14 cellular contexts compared by ENCODE assay signal in genomic region chr1:58874327-58874726, GRCh38.
DNase-seq lines count a peak whose midpoint lies in the region; ATAC-seq, FAIRE-seq and TF ChIP-seq lines count a peak whose summit lies in the region.
"Had no signal": no experiment of that assay in that cellular context is flagged by ENCODE, and none has a peak within 500 bp of the region (broad histone marks: within the 10 kb centered on the region; RNA-seq: fewer than 3 reads in every experiment).

No MANE protein-coding gene starts in this region.

- H3K4me1 ChIP-seq in HepG2 (ENCODE audit: insufficient read depth, low read length): peaks cover 54% of the 10 kb centered on the region
- H3K4me1 ChIP-seq in right lobe of liver: no peaks in the 10 kb centered on the region
- peaks cover 5 to 24% (median 14%) of the 10 kb centered on the region in 3 donors for H3K4me1 ChIP-seq in gastroesophageal sphincter
- H3K4me1 ChIP-seq in neuronal stem cell (ENCODE audit: control insufficient read depth in 2 of 2, insufficient read depth in 1 of 2, low read depth in 1 of 2, low read length in 2 of 2): peaks cover 10 to 11% of the 10 kb centered on the region in 2 donors

- in situ Hi-C loops in HepG2 (cut with HindIII; ENCODE audit: extremely low pct_ligation_motif_present, low pct_unique_long_range_greater_than_20kb): no loop called here

- H2BK120ac ChIP-seq in neuronal stem cell (ENCODE audit: low read depth, low read length): no peak overlapping the region

- H2BK15ac ChIP-seq in neuronal stem cell (ENCODE audit: low read length): no peak overlapping the region

- H3K23ac ChIP-seq in neuronal stem cell (ENCODE audit: low read depth, low read length, poor library complexity): no peak overlapping the region

- H2AK5ac ChIP-seq in neuronal stem cell (ENCODE audit: low read depth, low read length): no peak overlapping the region

- H3K4me3 Mint-ChIP-seq in T-cell: no peak overlapping the region

- intact Hi-C loops in HepG2 (cut with micrococcal nuclease; ENCODE audit: unreplicated experiment): no loop called here
- intact Hi-C loops in right lobe of liver (cut with DNase I): no loop called here

- H3K4me2 ChIP-seq in HepG2 (ENCODE audit: low read depth, low read length) (peak overlapping the region; percentile 75), neuronal stem cell (ENCODE audit: insufficient read depth, low read length, poor library complexity, severe bottlenecking) (peak overlapping the region; percentile 43)

- H4K91ac ChIP-seq in neuronal stem cell (ENCODE audit: low read depth, low read length, poor library complexity): no peak overlapping the region

- no peak for TF ChIP-seq RAD21 in HepG2 (CRISPR knock-in tag; IDR thresholded peaks at IDR 0.05)

- TF ChIP-seq CTCF in HepG2 (CRISPR knock-in tag; IDR thresholded peaks at IDR 0.05) (no peak), right lobe of liver (IDR thresholded peaks at IDR 0.05) (no peak), gastroesophageal sphincter (IDR thresholded peaks at IDR 0.05) (no peak)

- no peaks in the 10 kb centered on the region for H3K27me3 ChIP-seq in HepG2 (ENCODE audit: control insufficient read depth in 1 of 2, insufficient read depth in 2 of 2, low read length in 2 of 2)
- H3K27me3 ChIP-seq in right lobe of liver: no peaks in the 10 kb centered on the region
- H3K27me3 ChIP-seq in gastroesophageal sphincter: no peaks in the 10 kb centered on the region
- H3K27me3 ChIP-seq in neuronal stem cell (ENCODE audit: control insufficient read depth in 3 of 3, insufficient read depth in 3 of 3, low read depth in 1 of 3, low read length in 3 of 3): no peaks in the 10 kb centered on the region

- H2AFZ ChIP-seq in HepG2 (ENCODE audit: low read length) (no peak overlapping the region), neuronal stem cell (ENCODE audit: low read length) (peak overlapping the region; percentile 79)

- H3K4me3 ChIP-seq in HepG2 (replicated peaks in 1 of 3; ENCODE audit: insufficient read depth in 1 of 3, low read depth in 2 of 3, low read length in 3 of 3) (peak overlapping the region; percentile 10 to 59 (median 25); a peak in 5 of 6 replicates), right lobe of liver (no peak overlapping the region), gastroesophageal sphincter (no peak overlapping the region), neuronal stem cell (ENCODE audit: low read length in 2 of 2) (no peak overlapping the region)
- H3K4me3 ChIP-seq: mucosa of descending colon had no signal

- no peak overlapping the region for H4K8ac ChIP-seq in neuronal stem cell (ENCODE audit: low read depth, low read length)

- peaks cover 0 to 6% of the 10 kb centered on the region in 2 donors for H3K27me3 Mint-ChIP-seq in T-cell

- H3K14ac ChIP-seq in neuronal stem cell (ENCODE audit: low read length): no peak overlapping the region

- H3K79me1 ChIP-seq in neuronal stem cell (ENCODE audit: low read depth, low read length): no peaks in the 10 kb centered on the region

- TF ChIP-seq EP300 in HepG2 (IDR thresholded peaks at IDR 0.05; ENCODE audit: low read depth in 2 of 2, low read length in 2 of 2): no peak
- no peak for TF ChIP-seq EP300 in HepG2 (CRISPR knock-in tag; IDR thresholded peaks at IDR 0.05; ENCODE audit: borderline replicate concordance)
- TF ChIP-seq EP300 in gastroesophageal sphincter (IDR thresholded peaks at IDR 0.05): no peak

- no peaks in the 10 kb centered on the region for H3K79me2 ChIP-seq in HepG2 (ENCODE audit: insufficient read depth, low read length)

- ATAC-seq in HepG2 (peak; percentile 36), right lobe of liver (no peak), gastroesophageal sphincter (no peak), T-cell (replicated peaks in 1 of 4) (no peak)

- no TSS peak for BruUV-seq in HepG2 (replicated peaks; lab: Mats Ljungman, UMichigan)

- H3K9me3 Mint-ChIP-seq in T-cell: no peaks in the 10 kb centered on the region

- POLR2A ChIA-PET in HepG2 (lab: Yijun Ruan, JAX) (interaction anchor here (1.5 kb wide), 1 partner anchor 9 kb away, joined by 3 read pairs; no protein-coding TSS in a partner anchor), T-cell (lab: Charles Lee) (no interaction called here)

- no peaks in the 10 kb centered on the region for H3K4me1 Mint-ChIP-seq in T-cell

- DNase-seq in HepG2 (ENCODE audit: low spot score): no peak
- DNase-seq in right lobe of liver: no peak
- no peak for DNase-seq in neuronal stem cell (ENCODE audit: low spot score)
- DNase-seq in NCI-H1417 treated with DMSO at 0.1 percent for 48 hours (lab: John Stamatoyannopoulos, UW): no peak
- no peak for DNase-seq in activated T-cell treated with anti-CD3 and anti-CD28 coated beads, Interleukin-2, amount 50 U/mL, for 1 hour
- DNase-seq in T-cell: no peak
- DNase-seq in activated T-cell treated with anti-CD3 and anti-CD28 coated beads, Interleukin-2, amount 50 U/mL, for 48 hours: no peak
- DNase-seq: activated CD4-positive, alpha-beta T cell treated with anti-CD3 and anti-CD28 coated beads for 4 hours; activated naive CD4-positive, alpha-beta T cell; NCI-H510A treated with DMSO at 0.1 percent for 48 hours; stimulated activated CD4-positive, alpha-beta T cell treated with anti-CD3 and anti-CD28 coated beads, Interleukin-15, amount 100 ng/mL, for 24 hours had no signal

- H2BK12ac ChIP-seq in neuronal stem cell (ENCODE audit: low read length): no peak overlapping the region

- no peak overlapping the region for H3K4ac ChIP-seq in neuronal stem cell (ENCODE audit: low read length)

- H2BK5ac ChIP-seq in neuronal stem cell (ENCODE audit: low read length): no peak overlapping the region

- no peak for FAIRE-seq in HepG2 (lab: Jason Lieb, UNC)
- FAIRE-seq: GM12892 had no signal

- TF ChIP-seq POLR2A in HepG2 (IDR thresholded peaks at IDR 0.05; ENCODE audit: insufficient read depth in 1 of 2, low read depth in 2 of 2, low read length in 2 of 2) (no peak), right lobe of liver (IDR thresholded peaks at IDR 0.05) (no peak), gastroesophageal sphincter (IDR thresholded peaks at IDR 0.05) (no peak)

- peak overlapping the region; percentile 69 for H3K18ac ChIP-seq in neuronal stem cell (ENCODE audit: low read length)

- H3K9me3 ChIP-seq in HepG2 (ENCODE audit: low read length): no peaks in the 10 kb centered on the region
- no peaks in the 10 kb centered on the region for H3K9me3 ChIP-seq in right lobe of liver
- H3K9me3 ChIP-seq in gastroesophageal sphincter: no peaks in the 10 kb centered on the region
- no peaks in the 10 kb centered on the region for H3K9me3 ChIP-seq in neuronal stem cell (replicated peaks in 1 of 2; ENCODE audit: control insufficient read depth in 2 of 2, insufficient read depth in 1 of 2, low read depth in 1 of 2, low read length in 2 of 2)
- H3K9me3 ChIP-seq: mucosa of descending colon had no signal

- no peaks in the 10 kb centered on the region for H4K20me1 ChIP-seq in HepG2 (ENCODE audit: insufficient read depth, low read length)

- H3K27ac ChIP-seq in HepG2 (ENCODE audit: extremely low read length, insufficient read depth, low read length) (peak overlapping the region; percentile 41), right lobe of liver (no peak overlapping the region), gastroesophageal sphincter (peak overlapping the region in 3 of 4 donors; percentile 14 to 65 (median 43)), neuronal stem cell (replicated peaks; ENCODE audit: low read length) (peak overlapping the region; percentile 51)

- H3K9ac ChIP-seq in HepG2 (ENCODE audit: insufficient read depth, low read depth, low read length): peak overlapping the region; percentile 67
- no peak overlapping the region for H3K9ac ChIP-seq in neuronal stem cell (ENCODE audit: low read depth, low read length, poor library complexity)

- no peaks in the 10 kb centered on the region for H3K36me3 Mint-ChIP-seq in T-cell

- CTCF ChIA-PET in HepG2 (lab: Yijun Ruan, JAX; ENCODE audit: low intra/inter-chr PET ratio, low total read pairs) (no interaction called here), T-cell (lab: Charles Lee) (interaction anchor here (0.6 to 0.7 kb wide), 2 partner anchors 16 to 127 kb away, joined by 3 read pairs; no protein-coding TSS in a partner anchor)

- no peaks in the 10 kb centered on the region for H3K36me3 ChIP-seq in HepG2 (replicated peaks in 1 of 2; ENCODE audit: control insufficient read depth in 1 of 2, insufficient read depth in 2 of 2, low read length in 2 of 2)
- H3K36me3 ChIP-seq in right lobe of liver: no peaks in the 10 kb centered on the region
- no peaks in the 10 kb centered on the region for H3K36me3 ChIP-seq in gastroesophageal sphincter
- no peaks in the 10 kb centered on the region for H3K36me3 ChIP-seq in neuronal stem cell (replicated peaks in 1 of 2; ENCODE audit: control insufficient read depth in 2 of 2, insufficient read depth in 2 of 2, low read length in 2 of 2)

- H3K27ac Mint-ChIP-seq in T-cell: no peak overlapping the region

TF ChIP-seq in HepG2, 621 proteins besides CTCF, POLR2A, EP300 and RAD21 (continues in another document):
- no peak for TF ChIP-seq ZNF619 (CRISPR knock-in tag; IDR thresholded peaks at IDR 0.05)
- no peak for TF ChIP-seq ATF5 (CRISPR knock-in tag; IDR thresholded peaks at IDR 0.05; ENCODE audit: low read depth)
- no peak for TF ChIP-seq ZNF569 (CRISPR knock-in tag; IDR thresholded peaks at IDR 0.05; ENCODE audit: borderline replicate concordance)
- no peak for TF ChIP-seq ELF4 (CRISPR knock-in tag; IDR thresholded peaks at IDR 0.05; ENCODE audit: borderline replicate concordance)
- TF ChIP-seq ADNP (CRISPR knock-in tag; IDR thresholded peaks at IDR 0.05): no peak
- no peak for TF ChIP-seq SRF (IDR thresholded peaks at IDR 0.05; ENCODE audit: low read depth, low read length)
- no peak for TF ChIP-seq ZBTB42 (CRISPR knock-in tag; IDR thresholded peaks at IDR 0.05)
- no peak for TF ChIP-seq ZNF672 (CRISPR knock-in tag; IDR thresholded peaks at IDR 0.05)
- TF ChIP-seq FLYWCH1 (CRISPR knock-in tag; IDR thresholded peaks at IDR 0.05): no peak
- TF ChIP-seq KDM1A (CRISPR knock-in tag; IDR thresholded peaks at IDR 0.05): no peak

Comparison
In these comparisons a context has a peak if more than half of its experiments do, and no peak if none do; other contexts are left out.
1. H3K27ac ChIP-seq: peak in HepG2 (single experiment), gastroesophageal sphincter (3 of 4) and neuronal stem cell (single experiment); none in right lobe of liver (0 of 3).
2. H3K4me3 ChIP-seq: peak in HepG2 (3 of 3); none in right lobe of liver (0 of 3), gastroesophageal sphincter (0 of 2) and neuronal stem cell (0 of 2).